2 cellular contexts compared by ENCODE assay signal in the genomic region with DNA sequence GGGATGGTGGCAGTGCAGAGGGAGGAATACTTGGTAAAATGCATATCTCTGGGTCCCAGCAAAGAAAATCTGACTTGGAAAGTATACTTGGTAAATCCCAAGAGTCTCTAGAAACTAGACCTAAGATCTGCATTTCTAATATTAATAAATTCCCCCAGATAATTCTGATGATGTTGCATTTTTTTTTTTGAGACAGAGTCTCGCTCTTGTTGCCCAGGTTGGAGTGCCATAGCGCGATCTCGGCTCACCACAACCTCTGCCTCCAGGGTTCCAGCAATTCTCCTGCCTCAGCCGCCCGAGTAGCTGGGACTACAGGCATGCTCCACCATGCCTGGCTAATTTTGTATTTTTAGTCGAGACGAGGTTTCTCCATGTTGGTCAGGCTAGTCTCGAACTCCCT.
TF ChIP-seq lines count a peak whose summit lies in the region.

No MANE protein-coding gene starts in this region.

TF ChIP-seq in GM23338, 12 proteins besides CTCF, POLR2A, EP300 and RAD21 (continued from another document):
- TF ChIP-seq EZH2phosphoT487 (IDR thresholded peaks at IDR 0.05; ENCODE audit: unreplicated experiment) (no peak), EZH2 (IDR thresholded peaks at IDR 0.05; ENCODE audit: low read depth, unreplicated experiment) (no peak), JUNB (IDR thresholded peaks at IDR 0.05; ENCODE audit: unreplicated experiment) (no peak), ZNF331 (CRISPR knock-in tag; IDR thresholded peaks at IDR 0.05; ENCODE audit: low read depth) (no peak), ZNF114 (CRISPR knock-in tag; IDR thresholded peaks at IDR 0.05) (no peak), POLR2AphosphoS5 (IDR thresholded peaks at IDR 0.05; ENCODE audit: low read depth) (no peak), CREB1 (CRISPR knock-in tag; IDR thresholded peaks at IDR 0.05; ENCODE audit: low read depth) (no peak)
- TF ChIP-seq, protein P1, sequence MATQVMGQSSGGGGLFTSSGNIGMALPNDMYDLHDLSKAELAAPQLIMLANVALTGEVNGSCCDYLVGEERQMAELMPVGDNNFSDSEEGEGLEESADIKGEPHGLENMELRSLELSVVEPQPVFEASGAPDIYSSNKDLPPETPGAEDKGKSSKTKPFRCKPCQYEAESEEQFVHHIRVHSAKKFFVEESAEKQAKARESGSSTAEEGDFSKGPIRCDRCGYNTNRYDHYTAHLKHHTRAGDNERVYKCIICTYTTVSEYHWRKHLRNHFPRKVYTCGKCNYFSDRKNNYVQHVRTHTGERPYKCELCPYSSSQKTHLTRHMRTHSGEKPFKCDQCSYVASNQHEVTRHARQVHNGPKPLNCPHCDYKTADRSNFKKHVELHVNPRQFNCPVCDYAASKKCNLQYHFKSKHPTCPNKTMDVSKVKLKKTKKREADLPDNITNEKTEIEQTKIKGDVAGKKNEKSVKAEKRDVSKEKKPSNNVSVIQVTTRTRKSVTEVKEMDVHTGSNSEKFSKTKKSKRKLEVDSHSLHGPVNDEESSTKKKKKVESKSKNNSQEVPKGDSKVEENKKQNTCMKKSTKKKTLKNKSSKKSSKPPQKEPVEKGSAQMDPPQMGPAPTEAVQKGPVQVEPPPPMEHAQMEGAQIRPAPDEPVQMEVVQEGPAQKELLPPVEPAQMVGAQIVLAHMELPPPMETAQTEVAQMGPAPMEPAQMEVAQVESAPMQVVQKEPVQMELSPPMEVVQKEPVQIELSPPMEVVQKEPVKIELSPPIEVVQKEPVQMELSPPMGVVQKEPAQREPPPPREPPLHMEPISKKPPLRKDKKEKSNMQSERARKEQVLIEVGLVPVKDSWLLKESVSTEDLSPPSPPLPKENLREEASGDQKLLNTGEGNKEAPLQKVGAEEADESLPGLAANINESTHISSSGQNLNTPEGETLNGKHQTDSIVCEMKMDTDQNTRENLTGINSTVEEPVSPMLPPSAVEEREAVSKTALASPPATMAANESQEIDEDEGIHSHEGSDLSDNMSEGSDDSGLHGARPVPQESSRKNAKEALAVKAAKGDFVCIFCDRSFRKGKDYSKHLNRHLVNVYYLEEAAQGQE (IDR thresholded peaks at IDR 0.05; ENCODE audit: unreplicated experiment) = no peak
TF ChIP-seq in GM23338: peak in this region for 0.

TF ChIP-seq in WTC11, 78 proteins besides CTCF, POLR2A, EP300 and RAD21:
- TF ChIP-seq, protein P2, sequence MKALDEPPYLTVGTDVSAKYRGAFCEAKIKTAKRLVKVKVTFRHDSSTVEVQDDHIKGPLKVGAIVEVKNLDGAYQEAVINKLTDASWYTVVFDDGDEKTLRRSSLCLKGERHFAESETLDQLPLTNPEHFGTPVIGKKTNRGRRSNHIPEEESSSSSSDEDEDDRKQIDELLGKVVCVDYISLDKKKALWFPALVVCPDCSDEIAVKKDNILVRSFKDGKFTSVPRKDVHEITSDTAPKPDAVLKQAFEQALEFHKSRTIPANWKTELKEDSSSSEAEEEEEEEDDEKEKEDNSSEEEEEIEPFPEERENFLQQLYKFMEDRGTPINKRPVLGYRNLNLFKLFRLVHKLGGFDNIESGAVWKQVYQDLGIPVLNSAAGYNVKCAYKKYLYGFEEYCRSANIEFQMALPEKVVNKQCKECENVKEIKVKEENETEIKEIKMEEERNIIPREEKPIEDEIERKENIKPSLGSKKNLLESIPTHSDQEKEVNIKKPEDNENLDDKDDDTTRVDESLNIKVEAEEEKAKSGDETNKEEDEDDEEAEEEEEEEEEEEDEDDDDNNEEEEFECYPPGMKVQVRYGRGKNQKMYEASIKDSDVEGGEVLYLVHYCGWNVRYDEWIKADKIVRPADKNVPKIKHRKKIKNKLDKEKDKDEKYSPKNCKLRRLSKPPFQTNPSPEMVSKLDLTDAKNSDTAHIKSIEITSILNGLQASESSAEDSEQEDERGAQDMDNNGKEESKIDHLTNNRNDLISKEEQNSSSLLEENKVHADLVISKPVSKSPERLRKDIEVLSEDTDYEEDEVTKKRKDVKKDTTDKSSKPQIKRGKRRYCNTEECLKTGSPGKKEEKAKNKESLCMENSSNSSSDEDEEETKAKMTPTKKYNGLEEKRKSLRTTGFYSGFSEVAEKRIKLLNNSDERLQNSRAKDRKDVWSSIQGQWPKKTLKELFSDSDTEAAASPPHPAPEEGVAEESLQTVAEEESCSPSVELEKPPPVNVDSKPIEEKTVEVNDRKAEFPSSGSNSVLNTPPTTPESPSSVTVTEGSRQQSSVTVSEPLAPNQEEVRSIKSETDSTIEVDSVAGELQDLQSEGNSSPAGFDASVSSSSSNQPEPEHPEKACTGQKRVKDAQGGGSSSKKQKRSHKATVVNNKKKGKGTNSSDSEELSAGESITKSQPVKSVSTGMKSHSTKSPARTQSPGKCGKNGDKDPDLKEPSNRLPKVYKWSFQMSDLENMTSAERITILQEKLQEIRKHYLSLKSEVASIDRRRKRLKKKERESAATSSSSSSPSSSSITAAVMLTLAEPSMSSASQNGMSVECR (CRISPR knock-in tag; IDR thresholded peaks at IDR 0.05; ENCODE audit: borderline replicate concordance) = no peak
- TF ChIP-seq ATF2 (CRISPR knock-in tag; IDR thresholded peaks at IDR 0.05; ENCODE audit: borderline replicate concordance, low read depth) (no peak), GRHL2 (CRISPR knock-in tag; IDR thresholded peaks at IDR 0.05; ENCODE audit: insufficient replicate concordance, severe bottlenecking) (no peak), SP1 (CRISPR knock-in tag; conservative IDR thresholded peaks at IDR 0.05) (no peak), ZNF425 (CRISPR knock-in tag; conservative IDR thresholded peaks at IDR 0.05) (no peak), MYBL2 (CRISPR knock-in tag; IDR thresholded peaks at IDR 0.05) (no peak), NFE2L1 (CRISPR knock-in tag; IDR thresholded peaks at IDR 0.05) (no peak), FOXJ3 (CRISPR knock-in tag; IDR thresholded peaks at IDR 0.05; ENCODE audit: borderline replicate concordance) (no peak), ZNF219 (CRISPR knock-in tag; IDR thresholded peaks at IDR 0.05; ENCODE audit: borderline replicate concordance) (no peak), NFATC4 (CRISPR knock-in tag; IDR thresholded peaks at IDR 0.05) (no peak), OVOL2 (CRISPR knock-in tag; IDR thresholded peaks at IDR 0.05; ENCODE audit: borderline replicate concordance) (no peak), CBFB (CRISPR knock-in tag; IDR thresholded peaks at IDR 0.05; ENCODE audit: low read depth) (no peak), ZBTB21 (CRISPR knock-in tag; IDR thresholded peaks at IDR 0.05; ENCODE audit: borderline replicate concordance) (no peak), ZNF532 (CRISPR knock-in tag; IDR thresholded peaks at IDR 0.05; ENCODE audit: borderline replicate concordance) (no peak), E2F4 (CRISPR knock-in tag; IDR thresholded peaks at IDR 0.05; ENCODE audit: borderline replicate concordance, low read depth) (no peak), CREM (CRISPR knock-in tag; IDR thresholded peaks at IDR 0.05) (no peak)
- TF ChIP-seq, protein P3, sequence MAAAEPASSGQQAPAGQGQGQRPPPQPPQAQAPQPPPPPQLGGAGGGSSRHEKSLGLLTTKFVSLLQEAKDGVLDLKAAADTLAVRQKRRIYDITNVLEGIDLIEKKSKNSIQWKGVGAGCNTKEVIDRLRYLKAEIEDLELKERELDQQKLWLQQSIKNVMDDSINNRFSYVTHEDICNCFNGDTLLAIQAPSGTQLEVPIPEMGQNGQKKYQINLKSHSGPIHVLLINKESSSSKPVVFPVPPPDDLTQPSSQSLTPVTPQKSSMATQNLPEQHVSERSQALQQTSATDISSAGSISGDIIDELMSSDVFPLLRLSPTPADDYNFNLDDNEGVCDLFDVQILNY (CRISPR knock-in tag; IDR thresholded peaks at IDR 0.05) = no peak
